ENCODE assay signal across 1 cellular context in the genomic region with DNA sequence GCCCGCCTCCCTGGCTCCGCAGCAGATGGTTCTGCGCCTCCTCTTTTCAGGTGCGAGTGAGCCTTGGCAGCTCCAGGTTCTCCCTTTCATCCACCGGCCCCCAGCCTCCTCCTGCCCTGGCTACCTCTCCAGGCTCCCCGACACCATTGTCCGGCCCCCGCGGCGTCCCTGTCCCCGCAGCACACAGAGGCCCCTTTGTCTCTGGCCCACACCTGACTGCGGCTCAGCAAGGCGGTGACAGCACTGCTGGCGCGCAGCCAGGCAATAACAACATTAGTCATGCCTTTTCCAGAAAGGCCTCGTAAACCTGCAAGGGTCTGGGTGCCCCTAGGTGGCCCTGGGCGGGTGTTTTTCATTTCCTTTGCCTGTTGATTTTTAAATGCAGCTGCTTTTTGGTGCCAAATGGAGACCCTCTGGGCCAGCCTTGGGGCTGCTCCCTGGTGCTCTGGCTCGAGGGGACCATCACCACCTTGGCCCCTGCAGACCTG.
TF ChIP-seq lines count a peak whose summit lies in the region.

No MANE protein-coding gene starts in this region.

TF ChIP-seq in HepG2, 621 proteins besides CTCF, POLR2A, EP300 and RAD21 (continued from another document and continues in another):
- TF ChIP-seq, protein P1, sequence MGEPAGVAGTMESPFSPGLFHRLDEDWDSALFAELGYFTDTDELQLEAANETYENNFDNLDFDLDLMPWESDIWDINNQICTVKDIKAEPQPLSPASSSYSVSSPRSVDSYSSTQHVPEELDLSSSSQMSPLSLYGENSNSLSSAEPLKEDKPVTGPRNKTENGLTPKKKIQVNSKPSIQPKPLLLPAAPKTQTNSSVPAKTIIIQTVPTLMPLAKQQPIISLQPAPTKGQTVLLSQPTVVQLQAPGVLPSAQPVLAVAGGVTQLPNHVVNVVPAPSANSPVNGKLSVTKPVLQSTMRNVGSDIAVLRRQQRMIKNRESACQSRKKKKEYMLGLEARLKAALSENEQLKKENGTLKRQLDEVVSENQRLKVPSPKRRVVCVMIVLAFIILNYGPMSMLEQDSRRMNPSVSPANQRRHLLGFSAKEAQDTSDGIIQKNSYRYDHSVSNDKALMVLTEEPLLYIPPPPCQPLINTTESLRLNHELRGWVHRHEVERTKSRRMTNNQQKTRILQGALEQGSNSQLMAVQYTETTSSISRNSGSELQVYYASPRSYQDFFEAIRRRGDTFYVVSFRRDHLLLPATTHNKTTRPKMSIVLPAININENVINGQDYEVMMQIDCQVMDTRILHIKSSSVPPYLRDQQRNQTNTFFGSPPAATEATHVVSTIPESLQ (CRISPR knock-in tag; conservative IDR thresholded peaks at IDR 0.05) = no peak
- TF ChIP-seq, protein P2, sequence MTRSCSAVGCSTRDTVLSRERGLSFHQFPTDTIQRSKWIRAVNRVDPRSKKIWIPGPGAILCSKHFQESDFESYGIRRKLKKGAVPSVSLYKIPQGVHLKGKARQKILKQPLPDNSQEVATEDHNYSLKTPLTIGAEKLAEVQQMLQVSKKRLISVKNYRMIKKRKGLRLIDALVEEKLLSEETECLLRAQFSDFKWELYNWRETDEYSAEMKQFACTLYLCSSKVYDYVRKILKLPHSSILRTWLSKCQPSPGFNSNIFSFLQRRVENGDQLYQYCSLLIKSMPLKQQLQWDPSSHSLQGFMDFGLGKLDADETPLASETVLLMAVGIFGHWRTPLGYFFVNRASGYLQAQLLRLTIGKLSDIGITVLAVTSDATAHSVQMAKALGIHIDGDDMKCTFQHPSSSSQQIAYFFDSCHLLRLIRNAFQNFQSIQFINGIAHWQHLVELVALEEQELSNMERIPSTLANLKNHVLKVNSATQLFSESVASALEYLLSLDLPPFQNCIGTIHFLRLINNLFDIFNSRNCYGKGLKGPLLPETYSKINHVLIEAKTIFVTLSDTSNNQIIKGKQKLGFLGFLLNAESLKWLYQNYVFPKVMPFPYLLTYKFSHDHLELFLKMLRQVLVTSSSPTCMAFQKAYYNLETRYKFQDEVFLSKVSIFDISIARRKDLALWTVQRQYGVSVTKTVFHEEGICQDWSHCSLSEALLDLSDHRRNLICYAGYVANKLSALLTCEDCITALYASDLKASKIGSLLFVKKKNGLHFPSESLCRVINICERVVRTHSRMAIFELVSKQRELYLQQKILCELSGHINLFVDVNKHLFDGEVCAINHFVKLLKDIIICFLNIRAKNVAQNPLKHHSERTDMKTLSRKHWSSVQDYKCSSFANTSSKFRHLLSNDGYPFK (CRISPR knock-in tag; IDR thresholded peaks at IDR 0.05; ENCODE audit: borderline replicate concordance) = no peak
- TF ChIP-seq AKAP8 (CRISPR knock-in tag; IDR thresholded peaks at IDR 0.05) (no peak), NRL (CRISPR knock-in tag; IDR thresholded peaks at IDR 0.05; ENCODE audit: borderline replicate concordance) (no peak), ZNF589 (CRISPR knock-in tag; conservative IDR thresholded peaks at IDR 0.05) (no peak), RCOR2 (CRISPR knock-in tag; IDR thresholded peaks at IDR 0.05) (peak; percentile 56; the same call in 1 of the 2 replicates), ZFP90 (CRISPR knock-in tag; IDR thresholded peaks at IDR 0.05; ENCODE audit: borderline replicate concordance) (no peak), JARID2 (CRISPR knock-in tag; IDR thresholded peaks at IDR 0.05; ENCODE audit: insufficient replicate concordance) (no peak), ISX (CRISPR knock-in tag; conservative IDR thresholded peaks at IDR 0.05) (no peak), ZNF143 (CRISPR knock-in tag; IDR thresholded peaks at IDR 0.05) (no peak), ZNF484 (CRISPR knock-in tag; IDR thresholded peaks at IDR 0.05; ENCODE audit: borderline replicate concordance, low read depth) (no peak), ZNF441 (CRISPR knock-in tag; IDR thresholded peaks at IDR 0.05; ENCODE audit: borderline replicate concordance) (no peak), HNF4A (CRISPR knock-in tag; IDR thresholded peaks at IDR 0.05) (peak; percentile 53), ATM (IDR thresholded peaks at IDR 0.05; ENCODE audit: borderline replicate concordance) (no peak), ZNF430 (CRISPR knock-in tag; IDR thresholded peaks at IDR 0.05) (no peak), XBP1 (CRISPR knock-in tag; IDR thresholded peaks at IDR 0.05) (no peak), HCFC1 (IDR thresholded peaks at IDR 0.05; ENCODE audit: low read depth, low read length) (no peak), POGZ (CRISPR knock-in tag; IDR thresholded peaks at IDR 0.05) (peak; percentile 68), U2AF1 (optimal IDR thresholded peaks at IDR 0.05; ENCODE audit: low read depth, low read length) (no peak), KDM4B (CRISPR knock-in tag; IDR thresholded peaks at IDR 0.05) (no peak), ZEB1 (IDR thresholded peaks at IDR 0.05; ENCODE audit: insufficient replicate concordance, low read depth) (peak; percentile 61)
- TF ChIP-seq, protein P3, sequence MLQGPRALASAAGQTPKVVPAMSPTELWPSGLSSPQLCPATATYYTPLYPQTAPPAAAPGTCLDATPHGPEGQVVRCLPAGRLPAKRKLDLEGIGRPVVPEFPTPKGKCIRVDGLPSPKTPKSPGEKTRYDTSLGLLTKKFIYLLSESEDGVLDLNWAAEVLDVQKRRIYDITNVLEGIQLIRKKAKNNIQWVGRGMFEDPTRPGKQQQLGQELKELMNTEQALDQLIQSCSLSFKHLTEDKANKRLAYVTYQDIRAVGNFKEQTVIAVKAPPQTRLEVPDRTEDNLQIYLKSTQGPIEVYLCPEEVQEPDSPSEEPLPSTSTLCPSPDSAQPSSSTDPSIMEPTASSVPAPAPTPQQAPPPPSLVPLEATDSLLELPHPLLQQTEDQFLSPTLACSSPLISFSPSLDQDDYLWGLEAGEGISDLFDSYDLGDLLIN (CRISPR knock-in tag; IDR thresholded peaks at IDR 0.05; ENCODE audit: borderline replicate concordance) = no peak
- TF ChIP-seq, protein P4, sequence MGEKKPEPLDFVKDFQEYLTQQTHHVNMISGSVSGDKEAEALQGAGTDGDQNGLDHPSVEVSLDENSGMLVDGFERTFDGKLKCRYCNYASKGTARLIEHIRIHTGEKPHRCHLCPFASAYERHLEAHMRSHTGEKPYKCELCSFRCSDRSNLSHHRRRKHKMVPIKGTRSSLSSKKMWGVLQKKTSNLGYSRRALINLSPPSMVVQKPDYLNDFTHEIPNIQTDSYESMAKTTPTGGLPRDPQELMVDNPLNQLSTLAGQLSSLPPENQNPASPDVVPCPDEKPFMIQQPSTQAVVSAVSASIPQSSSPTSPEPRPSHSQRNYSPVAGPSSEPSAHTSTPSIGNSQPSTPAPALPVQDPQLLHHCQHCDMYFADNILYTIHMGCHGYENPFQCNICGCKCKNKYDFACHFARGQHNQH (CRISPR knock-in tag; IDR thresholded peaks at IDR 0.05) = peak; percentile 83
- TF ChIP-seq, protein P5, sequence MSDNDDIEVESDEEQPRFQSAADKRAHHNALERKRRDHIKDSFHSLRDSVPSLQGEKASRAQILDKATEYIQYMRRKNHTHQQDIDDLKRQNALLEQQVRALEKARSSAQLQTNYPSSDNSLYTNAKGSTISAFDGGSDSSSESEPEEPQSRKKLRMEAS (IDR thresholded peaks at IDR 0.05) = peak; percentile 25; the same call in 1 of the 2 replicates
- TF ChIP-seq, protein P6, sequence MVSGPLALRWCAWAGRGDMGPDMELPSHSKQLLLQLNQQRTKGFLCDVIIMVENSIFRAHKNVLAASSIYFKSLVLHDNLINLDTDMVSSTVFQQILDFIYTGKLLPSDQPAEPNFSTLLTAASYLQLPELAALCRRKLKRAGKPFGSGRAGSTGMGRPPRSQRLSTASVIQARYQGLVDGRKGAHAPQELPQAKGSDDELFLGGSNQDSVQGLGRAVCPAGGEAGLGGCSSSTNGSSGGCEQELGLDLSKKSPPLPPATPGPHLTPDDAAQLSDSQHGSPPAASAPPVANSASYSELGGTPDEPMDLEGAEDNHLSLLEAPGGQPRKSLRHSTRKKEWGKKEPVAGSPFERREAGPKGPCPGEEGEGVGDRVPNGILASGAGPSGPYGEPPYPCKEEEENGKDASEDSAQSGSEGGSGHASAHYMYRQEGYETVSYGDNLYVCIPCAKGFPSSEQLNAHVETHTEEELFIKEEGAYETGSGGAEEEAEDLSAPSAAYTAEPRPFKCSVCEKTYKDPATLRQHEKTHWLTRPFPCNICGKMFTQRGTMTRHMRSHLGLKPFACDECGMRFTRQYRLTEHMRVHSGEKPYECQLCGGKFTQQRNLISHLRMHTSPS (CRISPR knock-in tag; IDR thresholded peaks at IDR 0.05; ENCODE audit: low read depth) = no peak; the same call in 1 of the 2 replicates
- TF ChIP-seq, protein P7, sequence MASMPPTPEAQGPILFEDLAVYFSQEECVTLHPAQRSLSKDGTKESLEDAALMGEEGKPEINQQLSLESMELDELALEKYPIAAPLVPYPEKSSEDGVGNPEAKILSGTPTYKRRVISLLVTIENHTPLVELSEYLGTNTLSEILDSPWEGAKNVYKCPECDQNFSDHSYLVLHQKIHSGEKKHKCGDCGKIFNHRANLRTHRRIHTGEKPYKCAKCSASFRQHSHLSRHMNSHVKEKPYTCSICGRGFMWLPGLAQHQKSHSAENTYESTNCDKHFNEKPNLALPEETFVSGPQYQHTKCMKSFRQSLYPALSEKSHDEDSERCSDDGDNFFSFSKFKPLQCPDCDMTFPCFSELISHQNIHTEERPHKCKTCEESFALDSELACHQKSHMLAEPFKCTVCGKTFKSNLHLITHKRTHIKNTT (CRISPR knock-in tag; IDR thresholded peaks at IDR 0.05) = no peak
- TF ChIP-seq, protein P8, sequence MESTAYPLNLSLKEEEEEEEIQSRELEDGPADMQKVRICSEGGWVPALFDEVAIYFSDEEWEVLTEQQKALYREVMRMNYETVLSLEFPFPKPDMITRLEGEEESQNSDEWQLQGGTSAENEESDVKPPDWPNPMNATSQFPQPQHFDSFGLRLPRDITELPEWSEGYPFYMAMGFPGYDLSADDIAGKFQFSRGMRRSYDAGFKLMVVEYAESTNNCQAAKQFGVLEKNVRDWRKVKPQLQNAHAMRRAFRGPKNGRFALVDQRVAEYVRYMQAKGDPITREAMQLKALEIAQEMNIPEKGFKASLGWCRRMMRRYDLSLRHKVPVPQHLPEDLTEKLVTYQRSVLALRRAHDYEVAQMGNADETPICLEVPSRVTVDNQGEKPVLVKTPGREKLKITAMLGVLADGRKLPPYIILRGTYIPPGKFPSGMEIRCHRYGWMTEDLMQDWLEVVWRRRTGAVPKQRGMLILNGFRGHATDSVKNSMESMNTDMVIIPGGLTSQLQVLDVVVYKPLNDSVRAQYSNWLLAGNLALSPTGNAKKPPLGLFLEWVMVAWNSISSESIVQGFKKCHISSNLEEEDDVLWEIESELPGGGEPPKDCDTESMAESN (CRISPR knock-in tag; conservative IDR thresholded peaks at IDR 0.05) = no peak
- TF ChIP-seq, protein P9, sequence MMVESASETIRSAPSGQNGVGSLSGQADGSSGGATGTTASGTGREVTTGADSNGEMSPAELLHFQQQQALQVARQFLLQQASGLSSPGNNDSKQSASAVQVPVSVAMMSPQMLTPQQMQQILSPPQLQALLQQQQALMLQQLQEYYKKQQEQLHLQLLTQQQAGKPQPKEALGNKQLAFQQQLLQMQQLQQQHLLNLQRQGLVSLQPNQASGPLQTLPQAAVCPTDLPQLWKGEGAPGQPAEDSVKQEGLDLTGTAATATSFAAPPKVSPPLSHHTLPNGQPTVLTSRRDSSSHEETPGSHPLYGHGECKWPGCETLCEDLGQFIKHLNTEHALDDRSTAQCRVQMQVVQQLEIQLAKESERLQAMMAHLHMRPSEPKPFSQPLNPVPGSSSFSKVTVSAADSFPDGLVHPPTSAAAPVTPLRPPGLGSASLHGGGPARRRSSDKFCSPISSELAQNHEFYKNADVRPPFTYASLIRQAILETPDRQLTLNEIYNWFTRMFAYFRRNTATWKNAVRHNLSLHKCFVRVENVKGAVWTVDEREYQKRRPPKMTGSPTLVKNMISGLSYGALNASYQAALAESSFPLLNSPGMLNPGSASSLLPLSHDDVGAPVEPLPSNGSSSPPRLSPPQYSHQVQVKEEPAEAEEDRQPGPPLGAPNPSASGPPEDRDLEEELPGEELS (CRISPR knock-in tag; IDR thresholded peaks at IDR 0.05) = peak; percentile 93
- TF ChIP-seq, protein P10, sequence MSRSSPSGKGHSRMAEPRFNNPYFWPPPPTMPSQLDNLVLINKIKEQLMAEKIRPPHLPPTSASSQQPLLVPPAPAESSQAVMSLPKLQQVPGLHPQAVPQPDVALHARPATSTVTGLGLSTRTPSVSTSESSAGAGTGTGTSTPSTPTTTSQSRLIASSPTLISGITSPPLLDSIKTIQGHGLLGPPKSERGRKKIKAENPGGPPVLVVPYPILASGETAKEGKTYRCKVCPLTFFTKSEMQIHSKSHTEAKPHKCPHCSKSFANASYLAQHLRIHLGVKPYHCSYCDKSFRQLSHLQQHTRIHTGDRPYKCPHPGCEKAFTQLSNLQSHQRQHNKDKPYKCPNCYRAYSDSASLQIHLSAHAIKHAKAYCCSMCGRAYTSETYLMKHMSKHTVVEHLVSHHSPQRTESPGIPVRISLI (CRISPR knock-in tag; IDR thresholded peaks at IDR 0.05; ENCODE audit: borderline replicate concordance) = peak; percentile 26; the same call in 1 of the 2 replicates
- TF ChIP-seq, protein P11, sequence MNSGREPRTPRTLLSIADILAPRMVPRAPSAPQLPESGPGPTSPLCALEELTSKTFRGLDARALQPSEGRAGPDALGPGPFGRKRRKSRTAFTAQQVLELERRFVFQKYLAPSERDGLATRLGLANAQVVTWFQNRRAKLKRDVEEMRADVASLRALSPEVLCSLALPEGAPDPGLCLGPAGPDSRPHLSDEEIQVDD (CRISPR knock-in tag; IDR thresholded peaks at IDR 0.05; ENCODE audit: borderline replicate concordance) = no peak
- TF ChIP-seq, protein P12, sequence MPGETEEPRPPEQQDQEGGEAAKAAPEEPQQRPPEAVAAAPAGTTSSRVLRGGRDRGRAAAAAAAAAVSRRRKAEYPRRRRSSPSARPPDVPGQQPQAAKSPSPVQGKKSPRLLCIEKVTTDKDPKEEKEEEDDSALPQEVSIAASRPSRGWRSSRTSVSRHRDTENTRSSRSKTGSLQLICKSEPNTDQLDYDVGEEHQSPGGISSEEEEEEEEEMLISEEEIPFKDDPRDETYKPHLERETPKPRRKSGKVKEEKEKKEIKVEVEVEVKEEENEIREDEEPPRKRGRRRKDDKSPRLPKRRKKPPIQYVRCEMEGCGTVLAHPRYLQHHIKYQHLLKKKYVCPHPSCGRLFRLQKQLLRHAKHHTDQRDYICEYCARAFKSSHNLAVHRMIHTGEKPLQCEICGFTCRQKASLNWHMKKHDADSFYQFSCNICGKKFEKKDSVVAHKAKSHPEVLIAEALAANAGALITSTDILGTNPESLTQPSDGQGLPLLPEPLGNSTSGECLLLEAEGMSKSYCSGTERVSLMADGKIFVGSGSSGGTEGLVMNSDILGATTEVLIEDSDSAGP (CRISPR knock-in tag; IDR thresholded peaks at IDR 0.05; ENCODE audit: borderline replicate concordance) = no peak
- TF ChIP-seq, protein P13, sequence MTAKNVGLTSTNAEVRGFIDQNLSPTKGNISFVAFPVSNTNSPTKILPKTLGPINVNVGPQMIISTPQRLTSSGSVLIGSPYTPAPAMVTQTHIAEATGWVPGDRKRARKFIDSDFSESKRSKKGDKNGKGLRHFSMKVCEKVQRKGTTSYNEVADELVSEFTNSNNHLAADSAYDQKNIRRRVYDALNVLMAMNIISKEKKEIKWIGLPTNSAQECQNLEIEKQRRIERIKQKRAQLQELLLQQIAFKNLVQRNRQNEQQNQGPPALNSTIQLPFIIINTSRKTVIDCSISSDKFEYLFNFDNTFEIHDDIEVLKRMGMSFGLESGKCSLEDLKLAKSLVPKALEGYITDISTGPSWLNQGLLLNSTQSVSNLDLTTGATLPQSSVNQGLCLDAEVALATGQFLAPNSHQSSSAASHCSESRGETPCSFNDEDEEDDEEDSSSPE (CRISPR knock-in tag; IDR thresholded peaks at IDR 0.05) = no peak
- TF ChIP-seq, protein P14, sequence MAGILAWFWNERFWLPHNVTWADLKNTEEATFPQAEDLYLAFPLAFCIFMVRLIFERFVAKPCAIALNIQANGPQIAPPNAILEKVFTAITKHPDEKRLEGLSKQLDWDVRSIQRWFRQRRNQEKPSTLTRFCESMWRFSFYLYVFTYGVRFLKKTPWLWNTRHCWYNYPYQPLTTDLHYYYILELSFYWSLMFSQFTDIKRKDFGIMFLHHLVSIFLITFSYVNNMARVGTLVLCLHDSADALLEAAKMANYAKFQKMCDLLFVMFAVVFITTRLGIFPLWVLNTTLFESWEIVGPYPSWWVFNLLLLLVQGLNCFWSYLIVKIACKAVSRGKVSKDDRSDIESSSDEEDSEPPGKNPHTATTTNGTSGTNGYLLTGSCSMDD (CRISPR knock-in tag; IDR thresholded peaks at IDR 0.05) = no peak
